In the genomic region with DNA sequence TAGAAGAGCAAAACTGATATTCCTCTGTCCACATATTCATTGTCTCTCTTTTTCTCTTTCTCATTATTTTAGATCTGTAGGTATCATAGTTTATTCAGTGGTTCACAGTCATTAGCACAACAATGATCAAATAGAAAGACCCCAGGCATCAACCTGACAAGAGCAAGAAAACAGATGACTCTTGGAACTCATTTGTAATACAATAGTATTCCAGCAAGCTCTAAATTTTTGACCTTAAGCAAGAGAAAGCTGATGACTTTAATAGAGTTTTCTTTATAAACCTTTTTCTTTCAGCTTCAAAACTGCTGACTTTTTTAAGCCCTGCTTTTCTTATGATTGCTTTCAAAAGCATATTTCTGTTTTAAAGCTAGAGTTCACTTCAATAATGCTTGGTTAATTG, we compare ENCODE assay signal across 33 cellular contexts.
"Had no signal": no experiment of that assay in that cellular context is flagged by ENCODE, and none has a peak within 500 bp of the region (broad histone marks: within the 10 kb centered on the region; RNA-seq: fewer than 3 reads in every experiment).

No MANE protein-coding gene starts in this region.

- H3K4me1 ChIP-seq: ascending aorta had no signal

- H3K27ac ChIP-seq: ascending aorta, cardiac muscle cell, PC-9, RWPE1 had no signal

- ATAC-seq: activated CD4-positive, alpha-beta T cell treated with anti-CD3 and anti-CD28 coated beads for 36 hours; activated CD4-positive, CD25-positive, alpha-beta regulatory T cell treated with anti-CD3 and anti-CD28 coated beads, Interleukin-2, amount 50 U/mL, for 24 hours; activated CD8-positive, alpha-beta T cell treated with anti-CD3 and anti-CD28 coated beads, Interleukin-2, amount 10 ng/mL, durations not matched to agents 7 days and 5 days; Right ventricle myocardium inferior; SK-N-SH treated with all-trans-retinoic acid at 6 μM for 48 hours had no signal

- H3K4me3 ChIP-seq: ascending aorta, cardiac muscle cell, MG63, PC-9 had no signal

- H3K4me2 ChIP-seq: PC-9 had no signal

- H2AFZ ChIP-seq: PC-9 had no signal

- H3K36me3 ChIP-seq: ascending aorta, cardiac muscle cell, MG63 had no signal

- DNase-seq: activated CD4-positive, alpha-beta T cell treated with anti-CD3 and anti-CD28 coated beads for 36 hours; activated CD4-positive, alpha-beta T cell treated with anti-CD3 and anti-CD28 coated beads, Interleukin-2, amount 10 ng/mL, durations not matched to agents 7 days and 5 days; activated CD4-positive, alpha-beta T cell treated with anti-CD3 and anti-CD28 coated beads, Interleukin-2, amount 50 U/mL, for 48 hours; activated CD8-positive, alpha-beta T cell treated with anti-CD3 and anti-CD28 coated beads, Interleukin-2, amount 10 ng/mL, durations not matched to agents 7 days and 5 days; activated gamma-delta T cell; activated naive CD4-positive, alpha-beta T cell treated with Interleukin-2 at 50 U/mL for 16 hours; activated naive CD8-positive, alpha-beta T cell treated with anti-CD3 and anti-CD28 coated beads, Interleukin-2, amount 10 ng/mL, durations not matched to agents 7 days and 5 days; activated T-cell treated with anti-CD3 and anti-CD28 coated beads, Interleukin-2, amount 50 U/mL, for 24 hours; amygdala; MG63; NCI-H1048; NCI-H1105 treated with DMSO at 0.1 percent for 48 hours; NCI-H1436; NCI-H1694; NCI-H2029; NCI-H345; NCI-H510A; NCI-H526; NCI-H748 treated with DMSO at 0.1 percent for 48 hours; NK-92 treated with Interleukin-12 subunit alpha and Interleukin-12 subunit beta, amount 100 ng/mL, for 24 hours; PC-9; SIG-M5; T-helper 1 cell; T-helper 2 cell; T1000 had no signal

- H3K27me3 ChIP-seq: ascending aorta, cardiac muscle cell, MG63 had no signal

- H3K9me3 ChIP-seq: ascending aorta, MG63 had no signal

- FAIRE-seq: RCC 7860, TTC549 had no signal
